ENCODE assay signal across 10 cellular contexts in the genomic region with DNA sequence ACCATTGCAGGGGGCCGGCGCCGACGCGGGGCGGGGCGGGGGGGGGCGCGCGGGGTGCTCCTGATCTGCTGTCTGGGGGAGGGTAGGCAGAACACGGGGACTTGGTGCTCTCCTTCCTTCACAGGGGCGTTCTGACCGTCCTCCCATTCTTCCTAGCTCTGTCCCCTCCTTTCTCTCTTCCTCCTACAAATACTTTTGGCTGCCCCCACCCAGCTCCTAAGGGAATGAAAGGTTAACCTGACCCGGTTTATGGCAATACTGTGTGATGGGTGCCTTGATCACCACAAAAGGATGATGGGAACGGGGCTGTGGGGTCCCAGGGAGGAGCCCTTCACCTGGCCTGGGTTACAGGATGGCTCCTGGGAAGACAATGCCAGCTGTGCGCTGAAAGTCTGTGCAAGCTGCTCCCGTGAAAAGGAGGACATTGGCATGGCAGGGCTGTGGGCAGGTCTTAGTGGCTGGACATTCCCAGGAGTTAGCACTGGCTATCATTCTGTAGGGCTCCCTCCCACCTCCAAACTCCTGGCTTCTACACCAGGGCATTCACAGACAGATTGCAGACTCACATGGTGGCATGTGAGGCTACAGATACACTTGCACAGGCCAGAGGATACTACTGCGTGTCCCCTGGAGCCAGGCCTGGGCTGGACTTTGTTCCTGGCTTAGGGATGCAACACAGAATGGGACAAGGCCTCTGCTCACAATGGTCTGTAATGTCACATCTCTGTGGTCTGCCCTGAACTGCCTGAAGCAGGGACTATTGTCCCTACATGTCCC. TPM values are rescaled to one million over a fixed set of nuclear protein-coding genes. Genes with fewer than 3 reads are reported as not detected.
DNase-seq lines count a peak whose midpoint lies in the region; ATAC-seq and TF ChIP-seq lines count a peak whose summit lies in the region.
"Had no signal": no experiment of that assay in that cellular context is flagged by ENCODE, and none has a peak within 500 bp of the region (broad histone marks: within the 10 kb centered on the region; RNA-seq: fewer than 3 reads in every experiment).

No MANE protein-coding gene starts in this region.

- no peaks in the 10 kb centered on the region for H3K36me3 ChIP-seq in iPS-18a (ENCODE audit: control insufficient read depth, low read depth, low read length)

- H3K36me3 Mint-ChIP-seq in activated T-helper 2 cell treated with anti-CD3 and anti-CD28 coated beads, Interferon-gamma antibody, Interleukin-2, Interleukin-4, amounts not matched to agents 10 μg/mL and 5 μg/mL and 100 μg/mL, durations not matched to agents 14 hours and 24 hours and 36 hours (ENCODE audit: low read depth), result peaks cover 25% of the 10 kb centered on the region
- peaks cover 18 to 25% of the 10 kb centered on the region in 2 donors for H3K36me3 Mint-ChIP-seq in stimulated activated naive B cell treated with anti-CD40 and anti-IgM and Interleukin-4, amounts not matched to agents 10 μg/mL and 1 μg/mL and 100 μg/mL, for 72 hours

- H3K27me3 ChIP-seq in HL-60 (ENCODE audit: insufficient read depth, poor library complexity, severe bottlenecking), result no peaks in the 10 kb centered on the region
- no peaks in the 10 kb centered on the region for H3K27me3 ChIP-seq in iPS-18a (ENCODE audit: control insufficient read depth, insufficient read depth, low read length)

- H3K4me3 ChIP-seq in HL-60 (replicated peaks; ENCODE audit: insufficient read depth, low read length) (peak overlapping the region; percentile 38), iPS-18a (ENCODE audit: low read length) (peak overlapping the region; percentile 83)

- no peak for ATAC-seq in stimulated activated naive B cell treated with anti-CD40 and anti-IgM and Interleukin-4, amounts not matched to agents 10 μg/mL and 1 μg/mL and 100 μg/mL, for 72 hours (replicated peaks)

- H3K27ac Mint-ChIP-seq in activated T-helper 2 cell treated with anti-CD3 and anti-CD28 coated beads, Interferon-gamma antibody, Interleukin-2, Interleukin-4, amounts not matched to agents 10 μg/mL and 5 μg/mL and 100 μg/mL, durations not matched to agents 14 hours and 24 hours and 36 hours, result peak overlapping the region; percentile 91
- H3K27ac Mint-ChIP-seq in stimulated activated naive B cell treated with anti-CD40 and anti-IgM and Interleukin-4, amounts not matched to agents 10 μg/mL and 1 μg/mL and 100 μg/mL, for 72 hours, result peak overlapping the region; percentile 98

- peak overlapping the region; percentile 96 for H3K4me3 Mint-ChIP-seq in activated T-helper 2 cell treated with anti-CD3 and anti-CD28 coated beads, Interferon-gamma antibody, Interleukin-2, Interleukin-4, amounts not matched to agents 10 μg/mL and 5 μg/mL and 100 μg/mL, durations not matched to agents 14 hours and 24 hours and 36 hours (ENCODE audit: low read depth)
- peak overlapping the region; percentile 89 to 99 for H3K4me3 Mint-ChIP-seq in stimulated activated naive B cell treated with anti-CD40 and anti-IgM and Interleukin-4, amounts not matched to agents 10 μg/mL and 1 μg/mL and 100 μg/mL, for 72 hours

- H3K27me3 Mint-ChIP-seq in activated T-helper 2 cell treated with anti-CD3 and anti-CD28 coated beads, Interferon-gamma antibody, Interleukin-2, Interleukin-4, amounts not matched to agents 10 μg/mL and 5 μg/mL and 100 μg/mL, durations not matched to agents 14 hours and 24 hours and 36 hours (ENCODE audit: low read depth), result no peaks in the 10 kb centered on the region
- H3K27me3 Mint-ChIP-seq in stimulated activated naive B cell treated with anti-CD40 and anti-IgM and Interleukin-4, amounts not matched to agents 10 μg/mL and 1 μg/mL and 100 μg/mL, for 72 hours, result no peaks in the 10 kb centered on the region

- peak overlapping the region; percentile 89 for H3K9ac ChIP-seq in iPS-18a (ENCODE audit: low read length)

- peaks cover 25% of the 10 kb centered on the region for H3K4me1 Mint-ChIP-seq in activated T-helper 2 cell treated with anti-CD3 and anti-CD28 coated beads, Interferon-gamma antibody, Interleukin-2, Interleukin-4, amounts not matched to agents 10 μg/mL and 5 μg/mL and 100 μg/mL, durations not matched to agents 14 hours and 24 hours and 36 hours (ENCODE audit: low read depth)
- H3K4me1 Mint-ChIP-seq in stimulated activated naive B cell treated with anti-CD40 and anti-IgM and Interleukin-4, amounts not matched to agents 10 μg/mL and 1 μg/mL and 100 μg/mL, for 72 hours, result peaks cover 38 to 52% of the 10 kb centered on the region in 2 donors

- H3K9me3 ChIP-seq in iPS-18a (ENCODE audit: control insufficient read depth, low read depth, low read length), result no peaks in the 10 kb centered on the region

- intact Hi-C loops in activated T-helper 2 cell treated with anti-CD3 and anti-CD28 coated beads, Interferon-gamma antibody, Interleukin-2, Interleukin-4, amounts not matched to agents 10 μg/mL and 5 μg/mL and 100 μg/mL, durations not matched to agents 14 hours and 24 hours and 36 hours (cut with micrococcal nuclease), result loop anchor here (10.0 kb wide), 3 partner anchors 112 to 228 kb away; a partner anchor contains a TSS

- DNase-seq in HL-60 (ENCODE audit: low read depth in 1 of 2, low spot score in 1 of 2) (no peak), NAMALWA (ENCODE audit: low spot score) (no peak), NCI-H2196 treated with DMSO at 0.1 percent for 48 hours (lab: John Stamatoyannopoulos, UW; ENCODE audit: unreplicated experiment) (no peak)
- DNase-seq in activated T-helper 2 cell treated with anti-CD3 and anti-CD28 coated beads, Interferon-gamma antibody, Interleukin-2, Interleukin-4, amounts not matched to agents 10 μg/mL and 5 μg/mL and 100 μg/mL, durations not matched to agents 14 hours and 24 hours and 36 hours (ENCODE audit: low spot score), result no peak
- DNase-seq in stimulated activated naive B cell treated with anti-CD40 and anti-IgM and Interleukin-4, amounts not matched to agents 10 μg/mL and 1 μg/mL and 100 μg/mL, for 72 hours, result no peak
- no peak for DNase-seq in stimulated activated CD8-positive, alpha-beta memory T cell treated with anti-CD3 and anti-CD28 coated beads, Interleukin-4, amount 100 ng/mL, for 48 hours
- no peak for DNase-seq in activated CD4-positive, CD25-positive, alpha-beta regulatory T cell treated with anti-CD3 and anti-CD28 coated beads, Interleukin-2, amount 50 U/mL, for 72 hours

- no peak for TF ChIP-seq CTCF in HL-60 (IDR thresholded peaks at IDR 0.05; ENCODE audit: insufficient read depth, low read length)

- H3K4me1 ChIP-seq in iPS-18a (ENCODE audit: control insufficient read depth, low read depth, low read length), result peaks cover 10% of the 10 kb centered on the region

- peak overlapping the region; percentile 88 for H3K27ac ChIP-seq in HL-60 (replicated peaks)
- H3K27ac ChIP-seq in iPS-18a (ENCODE audit: low read length), result no peak overlapping the region

- no peaks in the 10 kb centered on the region for H3K9me3 Mint-ChIP-seq in activated T-helper 2 cell treated with anti-CD3 and anti-CD28 coated beads, Interferon-gamma antibody, Interleukin-2, Interleukin-4, amounts not matched to agents 10 μg/mL and 5 μg/mL and 100 μg/mL, durations not matched to agents 14 hours and 24 hours and 36 hours
- no peaks in the 10 kb centered on the region for H3K9me3 Mint-ChIP-seq in stimulated activated naive B cell treated with anti-CD40 and anti-IgM and Interleukin-4, amounts not matched to agents 10 μg/mL and 1 μg/mL and 100 μg/mL, for 72 hours

RNA-seq across cellular contexts. Expression of a gene that starts 1.9 kb away (rescaled TPM):
- 62.5 and 66.7 TPM in 2 replicates for total RNA-seq in activated T-helper 2 cell treated with anti-CD3 and anti-CD28 coated beads, Interferon-gamma antibody, Interleukin-2, Interleukin-4, amounts not matched to agents 10 μg/mL and 5 μg/mL and 100 μg/mL, durations not matched to agents 14 hours and 24 hours and 36 hours

RNA-seq across cellular contexts. Expression of a gene that starts 1.9 kb away (rescaled TPM):
- 0.16 TPM in 1 of 2 replicates, not detected in the other for total RNA-seq in activated T-helper 2 cell treated with anti-CD3 and anti-CD28 coated beads, Interferon-gamma antibody, Interleukin-2, Interleukin-4, amounts not matched to agents 10 μg/mL and 5 μg/mL and 100 μg/mL, durations not matched to agents 14 hours and 24 hours and 36 hours
- total RNA-seq: lung microvascular endothelial cell; T-helper 2 cell treated with Interferon-gamma antibody and Interleukin-4, amounts not matched to agents 100 ng/mL and 5 ng/mL, for 36 hours had no signal

RNA-seq across cellular contexts. Expression of a gene that starts 31.7 kb away (rescaled TPM):
- total RNA-seq in activated T-helper 2 cell treated with anti-CD3 and anti-CD28 coated beads, Interferon-gamma antibody, Interleukin-2, Interleukin-4, amounts not matched to agents 10 μg/mL and 5 μg/mL and 100 μg/mL, durations not matched to agents 14 hours and 24 hours and 36 hours, result 38.1 and 40.0 TPM in 2 replicates

RNA-seq across cellular contexts. Expression of a gene that starts 32.1 kb away (rescaled TPM):
- total RNA-seq in activated T-helper 2 cell treated with anti-CD3 and anti-CD28 coated beads, Interferon-gamma antibody, Interleukin-2, Interleukin-4, amounts not matched to agents 10 μg/mL and 5 μg/mL and 100 μg/mL, durations not matched to agents 14 hours and 24 hours and 36 hours, result 1.1 and 1.9 TPM in 2 replicates
